Comparison of ENCODE assay signal across 15 cellular contexts in genomic region chr1:112687361-112687760, GRCh38. TPM values are rescaled to one million over a fixed set of nuclear protein-coding genes. Genes with fewer than 3 reads are reported as not detected.
"Had no signal": no experiment of that assay in that cellular context is flagged by ENCODE, and none has a peak within 500 bp of the region (broad histone marks: within the 10 kb centered on the region; RNA-seq: fewer than 3 reads in every experiment).

No MANE protein-coding gene starts in this region.

- H3K27ac ChIP-seq: hepatocyte, right lobe of liver had no signal

- H3K9me3 Mint-ChIP-seq: activated CD4-positive, alpha-beta memory T cell treated with anti-CD3 and anti-CD28 coated beads for 36 hours; activated T-cell treated with anti-CD3 and anti-CD28 coated beads, Interleukin-2, amount 50 U/mL, for 4 hours; brain; natural killer cell treated with Interleukin-12 subunit alpha and Interleukin-12 subunit beta and Interleukin-15 and Interleukin-18, amount 100 ng/mL, for 72 hours; stimulated activated effector memory CD8-positive, alpha-beta T cell treated with anti-CD3 and anti-CD28 coated beads, Interleukin-12 subunit alpha, Interleukin-12 subunit beta, amount 100 ng/mL, for 72 hours had no signal

- H2AFZ ChIP-seq: hepatocyte had no signal

- H3K4me1 ChIP-seq: right lobe of liver had no signal

- H3K4me3 Mint-ChIP-seq: activated CD4-positive, alpha-beta memory T cell treated with anti-CD3 and anti-CD28 coated beads for 36 hours; activated naive CD8-positive, alpha-beta T cell; activated T-cell treated with anti-CD3 and anti-CD28 coated beads, Interleukin-2, amount 50 U/mL, for 4 hours; brain; natural killer cell treated with Interleukin-12 subunit alpha and Interleukin-12 subunit beta and Interleukin-15 and Interleukin-18, amount 100 ng/mL, for 72 hours; stimulated activated effector memory CD8-positive, alpha-beta T cell treated with anti-CD3 and anti-CD28 coated beads, Interleukin-12 subunit alpha, Interleukin-12 subunit beta, amount 100 ng/mL, for 72 hours had no signal

- H3K4me2 ChIP-seq: hepatocyte had no signal

- H3K27ac Mint-ChIP-seq: activated CD4-positive, alpha-beta memory T cell treated with anti-CD3 and anti-CD28 coated beads for 36 hours; activated naive CD8-positive, alpha-beta T cell; progenitor cell of endocrine pancreas had no signal

- DNase-seq: activated CD4-positive, alpha-beta memory T cell treated with anti-CD3 and anti-CD28 coated beads for 36 hours; activated CD4-positive, alpha-beta T cell treated with anti-CD3 and anti-CD28 coated beads for 1 hour; activated effector memory CD4-positive, alpha-beta T cell treated with anti-CD3 and anti-CD28 coated beads, Interleukin-2, amount 50 U/mL, for 16 hours; activated T-cell treated with anti-CD3 and anti-CD28 coated beads, Interleukin-2, amount 50 U/mL, for 4 hours; amygdala; occipital lobe; right lobe of liver; T-helper 9 cell; upper lobe of left lung had no signal

- H3K9me3 ChIP-seq: right lobe of liver, upper lobe of left lung had no signal

- H3K27me3 ChIP-seq: hepatocyte, right lobe of liver, upper lobe of left lung had no signal

- H3K4me3 ChIP-seq: hepatocyte, right lobe of liver, upper lobe of left lung had no signal

- H3K27me3 Mint-ChIP-seq: activated CD4-positive, alpha-beta memory T cell treated with anti-CD3 and anti-CD28 coated beads for 36 hours; activated naive CD8-positive, alpha-beta T cell; brain; natural killer cell treated with Interleukin-12 subunit alpha and Interleukin-12 subunit beta and Interleukin-15 and Interleukin-18, amount 100 ng/mL, for 72 hours; progenitor cell of endocrine pancreas had no signal

RNA-seq across cellular contexts. Expression of gene PPM1J, which starts 27.8 kb away (rescaled TPM):
- total RNA-seq: natural killer cell treated with Interleukin-12 subunit alpha and Interleukin-12 subunit beta and Interleukin-15 and Interleukin-18, amount 100 ng/mL, for 72 hours had no signal
